ENCODE assay signal across 16 cellular contexts in the genomic region with DNA sequence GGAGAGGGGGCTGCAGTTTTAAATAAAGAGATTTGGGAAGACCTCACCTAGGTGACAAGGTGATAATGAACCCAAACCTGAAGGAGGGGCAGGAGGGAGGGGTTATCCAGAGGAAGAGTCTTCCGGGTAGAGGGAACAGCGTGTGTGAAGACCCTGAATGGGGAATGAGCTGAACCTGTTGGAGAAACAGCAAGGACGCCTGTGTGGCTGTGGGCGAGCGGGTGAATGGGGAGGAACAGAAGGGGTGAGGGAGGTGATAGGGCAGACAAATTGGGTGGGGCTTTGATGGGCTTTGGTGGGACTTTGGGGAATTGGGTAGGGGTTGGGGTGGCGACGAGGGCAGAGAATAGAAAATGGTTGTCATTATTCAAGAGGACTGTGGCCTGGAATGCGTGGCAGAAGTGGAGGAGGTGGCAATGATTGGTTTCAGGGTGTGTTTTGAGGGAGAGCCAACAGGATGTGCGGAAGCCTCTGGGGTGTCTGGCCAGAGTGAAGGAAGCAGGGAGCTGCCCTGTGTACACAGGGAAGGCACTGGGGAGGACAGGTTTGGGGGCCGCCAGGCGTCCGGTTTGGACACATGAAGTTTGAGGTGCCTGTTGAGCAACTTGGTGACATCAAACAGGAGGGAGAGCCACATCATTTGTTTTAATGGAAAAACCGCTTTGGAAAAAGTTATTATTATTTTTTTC. TPM values are rescaled to one million over a fixed set of nuclear protein-coding genes. Genes with fewer than 3 reads are reported as not detected.
DNase-seq lines count a peak whose midpoint lies in the region; ATAC-seq and TF ChIP-seq lines count a peak whose summit lies in the region.
"Had no signal": no experiment of that assay in that cellular context is flagged by ENCODE, and none has a peak within 500 bp of the region (broad histone marks: within the 10 kb centered on the region; RNA-seq: fewer than 3 reads in every experiment).

No MANE protein-coding gene starts in this region.

- no peak overlapping the region for H3K4me3 ChIP-seq in right atrium auricular region
- H3K4me3 ChIP-seq in upper lobe of left lung, result no peak overlapping the region
- H3K4me3 ChIP-seq: A549, BLaER1 had no signal

- ATAC-seq in left ventricle myocardium superior, result no peak
- no peak for ATAC-seq in activated T-helper 17 cell treated with anti-CD3 and anti-CD28 coated beads, Interleukin-2, amount 50 U/mL, for 72 hours (replicated peaks)
- no peak for ATAC-seq in upper lobe of left lung (ENCODE audit: low FRiP score in 2 of 2)
- ATAC-seq: A549, Panc1 had no signal

- TF ChIP-seq EP300 in upper lobe of left lung (IDR thresholded peaks at IDR 0.05), result no peak

- 74 to 81% methylated on average over 13 of the region's 13 CpGs for WGBS in upper lobe of left lung, 2 donors

- H3K4me1 Mint-ChIP-seq in activated T-helper 17 cell treated with anti-CD3 and anti-CD28 coated beads, Interleukin-2, amount 50 U/mL, for 72 hours, result peaks cover 2% of the 10 kb centered on the region

- H3K27ac ChIP-seq in right atrium auricular region (no peak overlapping the region), upper lobe of left lung (peak overlapping the region in 3 of 4 donors; percentile 34 to 64 (median 46))
- H3K27ac ChIP-seq: A549, BLaER1 had no signal

- H3K27me3 ChIP-seq in right atrium auricular region, result no peaks in the 10 kb centered on the region
- no peaks in the 10 kb centered on the region for H3K27me3 ChIP-seq in upper lobe of left lung
- H3K27me3 ChIP-seq: BLaER1 had no signal

- TF ChIP-seq CTCF in right atrium auricular region (IDR thresholded peaks at IDR 0.05), result no peak
- no peak for TF ChIP-seq CTCF in upper lobe of left lung (IDR thresholded peaks at IDR 0.05)

- peaks cover 0 to 32% of the 10 kb centered on the region in 2 donors for H3K4me1 ChIP-seq in right atrium auricular region
- H3K4me1 ChIP-seq in upper lobe of left lung, result peaks cover 6 to 24% (median 13%) of the 10 kb centered on the region in 4 donors
- H3K4me1 ChIP-seq: A549 had no signal

- H3K9me3 ChIP-seq in right atrium auricular region, result no peaks in the 10 kb centered on the region
- no peaks in the 10 kb centered on the region for H3K9me3 ChIP-seq in upper lobe of left lung
- H3K9me3 ChIP-seq: A549, BLaER1 had no signal

- no peaks in the 10 kb centered on the region for H3K9me3 Mint-ChIP-seq in activated T-helper 17 cell treated with anti-CD3 and anti-CD28 coated beads, Interleukin-2, amount 50 U/mL, for 72 hours
- H3K9me3 Mint-ChIP-seq: CD8-positive, alpha-beta memory T cell had no signal

- TF ChIP-seq POLR2A in upper lobe of left lung (IDR thresholded peaks at IDR 0.05), result no peak

- DNase-seq in left ventricle myocardium superior, result peak; percentile 7
- no peak for DNase-seq in right atrium auricular region (ENCODE audit: low spot score)
- peak; percentile 39 for DNase-seq in mucosa of gallbladder (ENCODE audit: low spot score)
- peak in 1 of 2 donors; percentile 52 for DNase-seq in upper lobe of left lung
- no peak for DNase-seq in anterior cingulate cortex (lab: John Stamatoyannopoulos, UW)
- no peak for DNase-seq in cerebellum (ENCODE audit: low spot score)
- DNase-seq: CD8-positive, alpha-beta memory T cell; DMS53; EL; KBM-7; MV-4-11; NCI-H1694 treated with DMSO at 0.1 percent for 48 hours had no signal

- intact Hi-C loops in left ventricle myocardium superior (cut with micrococcal nuclease), result no loop called here

- no peaks in the 10 kb centered on the region for H3K36me3 ChIP-seq in right atrium auricular region
- no peaks in the 10 kb centered on the region for H3K36me3 ChIP-seq in upper lobe of left lung
- H3K36me3 ChIP-seq: BLaER1 had no signal

- H3K27ac Mint-ChIP-seq in activated T-helper 17 cell treated with anti-CD3 and anti-CD28 coated beads, Interleukin-2, amount 50 U/mL, for 72 hours, result peak overlapping the region; percentile 54

- no peaks in the 10 kb centered on the region for H3K27me3 Mint-ChIP-seq in activated T-helper 17 cell treated with anti-CD3 and anti-CD28 coated beads, Interleukin-2, amount 50 U/mL, for 72 hours

- no peaks in the 10 kb centered on the region for H3K36me3 Mint-ChIP-seq in activated T-helper 17 cell treated with anti-CD3 and anti-CD28 coated beads, Interleukin-2, amount 50 U/mL, for 72 hours (ENCODE audit: low read depth)
- H3K36me3 Mint-ChIP-seq: CD8-positive, alpha-beta memory T cell had no signal

- H3K4me3 Mint-ChIP-seq in activated T-helper 17 cell treated with anti-CD3 and anti-CD28 coated beads, Interleukin-2, amount 50 U/mL, for 72 hours, result no peak overlapping the region
- H3K4me3 Mint-ChIP-seq: CD8-positive, alpha-beta memory T cell had no signal

RNA-seq across cellular contexts. Expression of a gene that starts 48.7 kb away (rescaled TPM):
- 0.59 TPM for total RNA-seq in left ventricle myocardium superior
- 1 to 10 TPM; 1.1 to 3.0 TPM for total RNA-seq in right atrium auricular region
- total RNA-seq in activated T-helper 17 cell treated with anti-CD3 and anti-CD28 coated beads, Interleukin-2, amount 50 U/mL, for 72 hours, result 1 to 10 TPM in 1 of 2 donors, under 1 TPM in 1; 0.66 to 1.3 TPM
- total RNA-seq in mucosa of gallbladder, result 32.0 TPM
- total RNA-seq in upper lobe of left lung, result 10 to 100 TPM in 5 of 6 donors, 1 to 10 TPM in 1; 9.9 to 59.7 (median 21.4) TPM
- 20.2 TPM for total RNA-seq in cerebellum

Comparison
In these comparisons a context has a peak if more than half of its experiments do, and no peak if none do; other contexts are left out.
1. DNase-seq: peak in left ventricle myocardium superior (single experiment) and mucosa of gallbladder (single experiment); none in right atrium auricular region (single experiment), anterior cingulate cortex (0 of 58) and cerebellum (single experiment).
2. H3K27ac ChIP-seq: peak in upper lobe of left lung (3 of 4); none in right atrium auricular region (0 of 2).